18 cellular contexts compared by ENCODE assay signal in genomic region chr1:230155021-230155420, GRCh38.
A peak's percentile ranks its signal among the peaks of the same experiment; 100 is the strongest.
DNase-seq lines count a peak whose midpoint lies in the region; ATAC-seq and TF ChIP-seq lines count a peak whose summit lies in the region.
"Had no signal": no experiment of that assay in that cellular context is flagged by ENCODE, and none has a peak within 500 bp of the region (broad histone marks: within the 10 kb centered on the region; RNA-seq: fewer than 3 reads in every experiment).

No MANE protein-coding gene starts in this region.

- in situ Hi-C loops in ACHN (cut with HindIII; ENCODE audit: low pct_ligation_motif_present, low pct_unique_long_range_greater_than_20kb, low sequenced_read_pairs): no loop called here

- no peak overlapping the region for H3K4me2 ChIP-seq in trophoblast cell (ENCODE audit: low read length)

- H2AFZ ChIP-seq in trophoblast cell (ENCODE audit: insufficient read depth, low read length, poor library complexity): no peak overlapping the region
- H2AFZ ChIP-seq: GM23248 had no signal

- H4K91ac ChIP-seq in trophoblast cell (ENCODE audit: low read depth, low read length): peak overlapping the region; percentile 45

- intact Hi-C loops in left ventricle myocardium superior (cut with micrococcal nuclease): no loop called here
- intact Hi-C loops in Right ventricle myocardium inferior (cut with DNase I): no loop called here
- intact Hi-C loops in left colon (cut with DNase I, micrococcal nuclease): no loop called here

- peak overlapping the region; percentile 27 for H4K8ac ChIP-seq in trophoblast cell (ENCODE audit: low read depth, low read length)

- H3K9ac ChIP-seq in adipocyte (ENCODE audit: low read length): peak overlapping the region; percentile 28
- H3K9ac ChIP-seq in trophoblast cell (ENCODE audit: low read length): no peak overlapping the region
- H3K9ac ChIP-seq: GM23248 had no signal

- no peaks in the 10 kb centered on the region for H3K27me3 Mint-ChIP-seq in mesothelial cell of epicardium (ENCODE audit: low read depth)
- H3K27me3 Mint-ChIP-seq: CD4-positive, alpha-beta T cell had no signal

- peaks cover 34% of the 10 kb centered on the region for H3K4me1 Mint-ChIP-seq in mesothelial cell of epicardium

- H3K27ac Mint-ChIP-seq in mesothelial cell of epicardium: no peak overlapping the region
- H3K27ac Mint-ChIP-seq: CD4-positive, alpha-beta T cell had no signal

- H2AK5ac ChIP-seq in trophoblast cell (ENCODE audit: low read length): no peak overlapping the region

- H3K9me3 Mint-ChIP-seq in mesothelial cell of epicardium: peaks cover 5% of the 10 kb centered on the region
- H3K9me3 Mint-ChIP-seq: CD4-positive, alpha-beta T cell had no signal

- DNase-seq in left ventricle myocardium superior (no peak), Right ventricle myocardium inferior (ENCODE audit: missing footprints) (no peak), adipocyte (ENCODE audit: low read depth) (no peak), trophoblast cell (no peak), tibial nerve (ENCODE audit: low spot score in 2 of 2) (no peak), left colon (no peak), ACHN (no peak), mesothelial cell of epicardium (ENCODE audit: low spot score in 2 of 2, unreplicated experiment in 2 of 2) (no peak)
- DNase-seq: CD4-positive, alpha-beta T cell; DMS79; GM23248; KBM-7; MG63; NCI-H1092 treated with DMSO at 0.1 percent for 48 hours; NCI-H1694 treated with DMSO at 0.1 percent for 48 hours; NCI-H446; SIG-M5 had no signal

- peaks cover 9% of the 10 kb centered on the region for H3K79me2 ChIP-seq in trophoblast cell (ENCODE audit: control insufficient read depth, insufficient read depth, low read length, poor library complexity)

- H3K36me3 ChIP-seq in adipocyte (ENCODE audit: control insufficient read depth, insufficient read depth, low read length, severe bottlenecking) (peaks cover 10% of the 10 kb centered on the region), trophoblast cell (ENCODE audit: control insufficient read depth in 1 of 2, insufficient read depth in 2 of 2, low read length in 2 of 2) (peaks cover 0 to 3% of the 10 kb centered on the region in 2 experiments), tibial nerve (no peaks in the 10 kb centered on the region)
- H3K36me3 ChIP-seq: Peyer's patch had no signal

- peak overlapping the region; percentile 33 for H3K18ac ChIP-seq in trophoblast cell (ENCODE audit: low read length)

- H2BK5ac ChIP-seq in trophoblast cell (ENCODE audit: low read depth, low read length, poor library complexity): no peak overlapping the region

- peaks cover 2% of the 10 kb centered on the region for H3K36me3 Mint-ChIP-seq in mesothelial cell of epicardium

- H3K4ac ChIP-seq in trophoblast cell (ENCODE audit: low read depth, low read length): peak overlapping the region; percentile 57

- H3K27ac ChIP-seq in trophoblast cell (ENCODE audit: low read depth, low read length) (peak overlapping the region; percentile 62), tibial nerve (peak overlapping the region; percentile 37 to 92 (median 76))
- H3K27ac ChIP-seq: Peyer's patch had no signal

- TF ChIP-seq CTCF in tibial nerve (IDR thresholded peaks at IDR 0.05): no peak
- no peak for TF ChIP-seq CTCF in mesothelial cell of epicardium (IDR thresholded peaks at IDR 0.05; ENCODE audit: unreplicated experiment)

- H2BK120ac ChIP-seq in trophoblast cell (ENCODE audit: insufficient read depth, low read length, poor library complexity): no peak overlapping the region

- H4K12ac ChIP-seq in trophoblast cell (ENCODE audit: low read depth, low read length): peak overlapping the region; percentile 49

- no peak overlapping the region for H3K23ac ChIP-seq in trophoblast cell (ENCODE audit: low read length)

- ATAC-seq in left ventricle myocardium superior: peak; percentile 26
- ATAC-seq in Right ventricle myocardium inferior: no peak
- no peak for ATAC-seq in left colon

- peak overlapping the region; percentile 25 for H3K14ac ChIP-seq in trophoblast cell (ENCODE audit: low read length)

- H3K4me3 ChIP-seq in adipocyte (ENCODE audit: low read length) (no peak overlapping the region), trophoblast cell (ENCODE audit: low read depth, low read length) (no peak overlapping the region), tibial nerve (no peak overlapping the region)
- H3K4me3 ChIP-seq: GM23248, MG63, Peyer's patch had no signal

- no peak overlapping the region for H2BK12ac ChIP-seq in trophoblast cell (ENCODE audit: low read length)

- no peaks in the 10 kb centered on the region for H3K27me3 ChIP-seq in adipocyte (replicated peaks; ENCODE audit: control insufficient read depth, insufficient read depth, low read length)
- H3K27me3 ChIP-seq in trophoblast cell (ENCODE audit: insufficient read depth, low read length): no peaks in the 10 kb centered on the region
- no peaks in the 10 kb centered on the region for H3K27me3 ChIP-seq in tibial nerve
- H3K27me3 ChIP-seq: MG63, Peyer's patch had no signal

- H3K4me3 Mint-ChIP-seq in mesothelial cell of epicardium: no peak overlapping the region
- H3K4me3 Mint-ChIP-seq: CD4-positive, alpha-beta T cell had no signal

- peaks cover 13% of the 10 kb centered on the region for H3K79me1 ChIP-seq in trophoblast cell (ENCODE audit: low read length)

- H3K9me3 ChIP-seq in adipocyte (ENCODE audit: control insufficient read depth, low read length) (no peaks in the 10 kb centered on the region), trophoblast cell (ENCODE audit: insufficient read depth, low read depth, low read length) (peaks cover 6% of the 10 kb centered on the region), tibial nerve (no peaks in the 10 kb centered on the region)
- H3K9me3 ChIP-seq: MG63, Peyer's patch had no signal

- no CpG with 5 or more reads among the region's 19 CpGs for WGBS in trophoblast cell (ENCODE audit: extremely low coverage, insufficient coverage, insufficient read length)
- WGBS in tibial nerve, 2 donors: 81 to 86% methylated on average over 19 of the region's 19 CpGs

- TF ChIP-seq POLR2A in tibial nerve (IDR thresholded peaks at IDR 0.05): no peak

- H3K4me1 ChIP-seq in adipocyte (ENCODE audit: control insufficient read depth, insufficient read depth, low read length) (peaks cover 60% of the 10 kb centered on the region), trophoblast cell (ENCODE audit: control insufficient read depth in 1 of 2, insufficient read depth in 2 of 2, low read length in 2 of 2) (peaks cover 8 to 12% of the 10 kb centered on the region in 2 experiments), tibial nerve (peaks cover 0 to 100% (median 62%) of the 10 kb centered on the region in 4 donors)

- TF ChIP-seq EP300 in tibial nerve (IDR thresholded peaks at IDR 0.05): no peak
